ENCODE assay signal across 1 cellular context in the genomic region with DNA sequence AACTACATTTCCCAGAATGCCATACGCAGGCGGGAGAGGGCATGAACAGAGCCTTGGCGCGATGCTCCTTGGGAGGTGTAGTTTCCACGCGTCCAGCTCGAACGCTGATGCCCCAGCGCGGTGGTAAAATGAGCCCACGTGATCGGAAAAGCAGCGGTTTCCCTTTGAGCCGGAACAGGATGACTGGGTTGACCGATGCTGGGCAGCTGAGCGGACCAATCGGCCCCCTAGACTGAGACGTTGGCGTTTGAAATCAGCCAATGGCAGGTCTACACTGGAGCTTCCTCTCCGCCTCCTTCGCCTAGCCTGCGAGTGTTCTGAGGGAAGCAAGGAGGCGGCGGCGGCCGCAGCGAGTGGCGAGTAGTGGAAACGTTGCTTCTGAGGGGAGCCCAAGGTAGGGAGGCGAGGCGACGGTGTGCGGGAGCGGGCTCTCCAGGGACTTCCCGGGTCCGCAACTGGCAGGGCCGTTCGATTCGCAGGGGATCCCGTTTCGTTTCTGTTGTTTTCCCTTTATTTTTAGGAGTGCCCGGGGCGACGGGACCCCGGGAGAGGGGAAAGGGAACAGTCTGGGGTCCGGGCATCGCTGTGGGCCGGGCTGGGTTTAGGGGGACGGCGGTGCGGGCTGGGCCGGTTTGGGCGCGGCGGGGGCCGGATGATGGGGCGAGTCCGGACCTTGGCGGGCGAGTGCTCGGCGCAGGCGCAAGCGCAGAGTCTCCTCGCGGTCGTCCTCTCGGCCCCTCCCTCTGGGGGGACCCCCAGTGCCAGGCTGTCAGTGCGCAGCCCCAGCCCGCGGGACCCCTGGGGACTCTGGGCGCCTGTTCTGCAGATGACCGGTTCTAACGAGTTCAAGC.
TF ChIP-seq lines count a peak whose summit lies in the region.

A gene with protein sequence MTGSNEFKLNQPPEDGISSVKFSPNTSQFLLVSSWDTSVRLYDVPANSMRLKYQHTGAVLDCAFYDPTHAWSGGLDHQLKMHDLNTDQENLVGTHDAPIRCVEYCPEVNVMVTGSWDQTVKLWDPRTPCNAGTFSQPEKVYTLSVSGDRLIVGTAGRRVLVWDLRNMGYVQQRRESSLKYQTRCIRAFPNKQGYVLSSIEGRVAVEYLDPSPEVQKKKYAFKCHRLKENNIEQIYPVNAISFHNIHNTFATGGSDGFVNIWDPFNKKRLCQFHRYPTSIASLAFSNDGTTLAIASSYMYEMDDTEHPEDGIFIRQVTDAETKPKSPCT (plus strand): TSS at position 311 of the 851 bp plus-strand sequence. CDS start 516 bp downstream, at position 827.

TF ChIP-seq in GM12878, 131 proteins besides CTCF, POLR2A, EP300 and RAD21 (continued from another document and continues in another):
- no peak for TF ChIP-seq ZNF274 (IDR thresholded peaks at IDR 0.05; ENCODE audit: insufficient read depth, insufficient read length)
- TF ChIP-seq SREBF2 (IDR thresholded peaks at IDR 0.05; ENCODE audit: low read length): no peak
- TF ChIP-seq ASH2L (IDR thresholded peaks at IDR 0.05; ENCODE audit: borderline replicate concordance, low read depth): peak; percentile 67; the same call in 1 of the 2 replicates
- TF ChIP-seq ATF7 (IDR thresholded peaks at IDR 0.05; ENCODE audit: low read depth): peak; percentile 36; the same call in 1 of the 2 replicates
- TF ChIP-seq ZNF384 (IDR thresholded peaks at IDR 0.05; ENCODE audit: borderline replicate concordance, low read depth, low read length): no peak
- no peak for TF ChIP-seq HDAC2 (IDR thresholded peaks at IDR 0.05)
- no peak for TF ChIP-seq NFXL1 (IDR thresholded peaks at IDR 0.05; ENCODE audit: borderline replicate concordance)
- TF ChIP-seq, protein P1, sequence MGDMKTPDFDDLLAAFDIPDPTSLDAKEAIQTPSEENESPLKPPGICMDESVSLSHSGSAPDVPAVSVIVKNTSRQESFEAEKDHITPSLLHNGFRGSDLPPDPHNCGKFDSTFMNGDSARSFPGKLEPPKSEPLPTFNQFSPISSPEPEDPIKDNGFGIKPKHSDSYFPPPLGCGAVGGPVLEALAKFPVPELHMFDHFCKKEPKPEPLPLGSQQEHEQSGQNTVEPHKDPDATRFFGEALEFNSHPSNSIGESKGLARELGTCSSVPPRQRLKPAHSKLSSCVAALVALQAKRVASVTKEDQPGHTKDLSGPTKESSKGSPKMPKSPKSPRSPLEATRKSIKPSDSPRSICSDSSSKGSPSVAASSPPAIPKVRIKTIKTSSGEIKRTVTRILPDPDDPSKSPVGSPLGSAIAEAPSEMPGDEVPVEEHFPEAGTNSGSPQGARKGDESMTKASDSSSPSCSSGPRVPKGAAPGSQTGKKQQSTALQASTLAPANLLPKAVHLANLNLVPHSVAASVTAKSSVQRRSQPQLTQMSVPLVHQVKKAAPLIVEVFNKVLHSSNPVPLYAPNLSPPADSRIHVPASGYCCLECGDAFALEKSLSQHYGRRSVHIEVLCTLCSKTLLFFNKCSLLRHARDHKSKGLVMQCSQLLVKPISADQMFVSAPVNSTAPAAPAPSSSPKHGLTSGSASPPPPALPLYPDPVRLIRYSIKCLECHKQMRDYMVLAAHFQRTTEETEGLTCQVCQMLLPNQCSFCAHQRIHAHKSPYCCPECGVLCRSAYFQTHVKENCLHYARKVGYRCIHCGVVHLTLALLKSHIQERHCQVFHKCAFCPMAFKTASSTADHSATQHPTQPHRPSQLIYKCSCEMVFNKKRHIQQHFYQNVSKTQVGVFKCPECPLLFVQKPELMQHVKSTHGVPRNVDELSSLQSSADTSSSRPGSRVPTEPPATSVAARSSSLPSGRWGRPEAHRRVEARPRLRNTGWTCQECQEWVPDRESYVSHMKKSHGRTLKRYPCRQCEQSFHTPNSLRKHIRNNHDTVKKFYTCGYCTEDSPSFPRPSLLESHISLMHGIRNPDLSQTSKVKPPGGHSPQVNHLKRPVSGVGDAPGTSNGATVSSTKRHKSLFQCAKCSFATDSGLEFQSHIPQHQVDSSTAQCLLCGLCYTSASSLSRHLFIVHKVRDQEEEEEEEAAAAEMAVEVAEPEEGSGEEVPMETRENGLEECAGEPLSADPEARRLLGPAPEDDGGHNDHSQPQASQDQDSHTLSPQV (IDR thresholded peaks at IDR 0.05): no peak
- no peak for TF ChIP-seq ETV6 (conservative IDR thresholded peaks at IDR 0.05 in 1 of 2, IDR thresholded peaks at IDR 0.05 in 1 of 2; ENCODE audit: borderline replicate concordance in 1 of 2, low read depth in 1 of 2)
- TF ChIP-seq, protein P2, sequence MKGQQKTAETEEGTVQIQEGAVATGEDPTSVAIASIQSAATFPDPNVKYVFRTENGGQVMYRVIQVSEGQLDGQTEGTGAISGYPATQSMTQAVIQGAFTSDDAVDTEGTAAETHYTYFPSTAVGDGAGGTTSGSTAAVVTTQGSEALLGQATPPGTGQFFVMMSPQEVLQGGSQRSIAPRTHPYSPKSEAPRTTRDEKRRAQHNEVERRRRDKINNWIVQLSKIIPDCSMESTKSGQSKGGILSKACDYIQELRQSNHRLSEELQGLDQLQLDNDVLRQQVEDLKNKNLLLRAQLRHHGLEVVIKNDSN (IDR thresholded peaks at IDR 0.05; ENCODE audit: borderline replicate concordance, extremely low read length, insufficient read depth, low read depth, low read length): peak; percentile 94
- TF ChIP-seq HCFC1 (IDR thresholded peaks at IDR 0.05; ENCODE audit: low read length): peak; percentile 99
- peak; percentile 87 for TF ChIP-seq MXI1 (IDR thresholded peaks at IDR 0.05; ENCODE audit: low read depth, low read length)
- no peak for TF ChIP-seq RCOR1 (conservative IDR thresholded peaks at IDR 0.05; ENCODE audit: low read depth, low read length)
- TF ChIP-seq BRCA1 (IDR thresholded peaks at IDR 0.05; ENCODE audit: low read depth, low read length): 0 out of 2 replicates have a peak, but pooled peaks have one; percentile 8
- no peak; the same call in 1 of the 2 replicates for TF ChIP-seq RB1 (IDR thresholded peaks at IDR 0.05; ENCODE audit: borderline replicate concordance)
- TF ChIP-seq SMARCA5 (IDR thresholded peaks at IDR 0.05): no peak
- TF ChIP-seq SMAD5 (IDR thresholded peaks at IDR 0.05; ENCODE audit: low read depth): peak; percentile 95
- peak; percentile 58; the same call in 1 of the 2 replicates for TF ChIP-seq SPI1 (IDR thresholded peaks at IDR 0.05; ENCODE audit: borderline replicate concordance, insufficient read depth, low read depth, low read length)
- TF ChIP-seq STAT3 (IDR thresholded peaks at IDR 0.05; ENCODE audit: low read depth, low read length): no peak
- TF ChIP-seq, protein P3, sequence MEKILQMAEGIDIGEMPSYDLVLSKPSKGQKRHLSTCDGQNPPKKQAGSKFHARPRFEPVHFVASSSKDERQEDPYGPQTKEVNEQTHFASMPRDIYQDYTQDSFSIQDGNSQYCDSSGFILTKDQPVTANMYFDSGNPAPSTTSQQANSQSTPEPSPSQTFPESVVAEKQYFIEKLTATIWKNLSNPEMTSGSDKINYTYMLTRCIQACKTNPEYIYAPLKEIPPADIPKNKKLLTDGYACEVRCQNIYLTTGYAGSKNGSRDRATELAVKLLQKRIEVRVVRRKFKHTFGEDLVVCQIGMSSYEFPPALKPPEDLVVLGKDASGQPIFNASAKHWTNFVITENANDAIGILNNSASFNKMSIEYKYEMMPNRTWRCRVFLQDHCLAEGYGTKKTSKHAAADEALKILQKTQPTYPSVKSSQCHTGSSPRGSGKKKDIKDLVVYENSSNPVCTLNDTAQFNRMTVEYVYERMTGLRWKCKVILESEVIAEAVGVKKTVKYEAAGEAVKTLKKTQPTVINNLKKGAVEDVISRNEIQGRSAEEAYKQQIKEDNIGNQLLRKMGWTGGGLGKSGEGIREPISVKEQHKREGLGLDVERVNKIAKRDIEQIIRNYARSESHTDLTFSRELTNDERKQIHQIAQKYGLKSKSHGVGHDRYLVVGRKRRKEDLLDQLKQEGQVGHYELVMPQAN (conservative IDR thresholded peaks at IDR 0.05): peak; percentile 74
- 0 out of 2 replicates have a peak, but pooled peaks have one; percentile 32 for TF ChIP-seq IRF4 (IDR thresholded peaks at IDR 0.05; ENCODE audit: low read depth, low read length)
- TF ChIP-seq, protein P4, sequence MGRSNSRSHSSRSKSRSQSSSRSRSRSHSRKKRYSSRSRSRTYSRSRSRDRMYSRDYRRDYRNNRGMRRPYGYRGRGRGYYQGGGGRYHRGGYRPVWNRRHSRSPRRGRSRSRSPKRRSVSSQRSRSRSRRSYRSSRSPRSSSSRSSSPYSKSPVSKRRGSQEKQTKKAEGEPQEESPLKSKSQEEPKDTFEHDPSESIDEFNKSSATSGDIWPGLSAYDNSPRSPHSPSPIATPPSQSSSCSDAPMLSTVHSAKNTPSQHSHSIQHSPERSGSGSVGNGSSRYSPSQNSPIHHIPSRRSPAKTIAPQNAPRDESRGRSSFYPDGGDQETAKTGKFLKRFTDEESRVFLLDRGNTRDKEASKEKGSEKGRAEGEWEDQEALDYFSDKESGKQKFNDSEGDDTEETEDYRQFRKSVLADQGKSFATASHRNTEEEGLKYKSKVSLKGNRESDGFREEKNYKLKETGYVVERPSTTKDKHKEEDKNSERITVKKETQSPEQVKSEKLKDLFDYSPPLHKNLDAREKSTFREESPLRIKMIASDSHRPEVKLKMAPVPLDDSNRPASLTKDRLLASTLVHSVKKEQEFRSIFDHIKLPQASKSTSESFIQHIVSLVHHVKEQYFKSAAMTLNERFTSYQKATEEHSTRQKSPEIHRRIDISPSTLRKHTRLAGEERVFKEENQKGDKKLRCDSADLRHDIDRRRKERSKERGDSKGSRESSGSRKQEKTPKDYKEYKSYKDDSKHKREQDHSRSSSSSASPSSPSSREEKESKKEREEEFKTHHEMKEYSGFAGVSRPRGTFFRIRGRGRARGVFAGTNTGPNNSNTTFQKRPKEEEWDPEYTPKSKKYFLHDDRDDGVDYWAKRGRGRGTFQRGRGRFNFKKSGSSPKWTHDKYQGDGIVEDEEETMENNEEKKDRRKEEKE (IDR thresholded peaks at IDR 0.05): no peak
- TF ChIP-seq, protein P5, sequence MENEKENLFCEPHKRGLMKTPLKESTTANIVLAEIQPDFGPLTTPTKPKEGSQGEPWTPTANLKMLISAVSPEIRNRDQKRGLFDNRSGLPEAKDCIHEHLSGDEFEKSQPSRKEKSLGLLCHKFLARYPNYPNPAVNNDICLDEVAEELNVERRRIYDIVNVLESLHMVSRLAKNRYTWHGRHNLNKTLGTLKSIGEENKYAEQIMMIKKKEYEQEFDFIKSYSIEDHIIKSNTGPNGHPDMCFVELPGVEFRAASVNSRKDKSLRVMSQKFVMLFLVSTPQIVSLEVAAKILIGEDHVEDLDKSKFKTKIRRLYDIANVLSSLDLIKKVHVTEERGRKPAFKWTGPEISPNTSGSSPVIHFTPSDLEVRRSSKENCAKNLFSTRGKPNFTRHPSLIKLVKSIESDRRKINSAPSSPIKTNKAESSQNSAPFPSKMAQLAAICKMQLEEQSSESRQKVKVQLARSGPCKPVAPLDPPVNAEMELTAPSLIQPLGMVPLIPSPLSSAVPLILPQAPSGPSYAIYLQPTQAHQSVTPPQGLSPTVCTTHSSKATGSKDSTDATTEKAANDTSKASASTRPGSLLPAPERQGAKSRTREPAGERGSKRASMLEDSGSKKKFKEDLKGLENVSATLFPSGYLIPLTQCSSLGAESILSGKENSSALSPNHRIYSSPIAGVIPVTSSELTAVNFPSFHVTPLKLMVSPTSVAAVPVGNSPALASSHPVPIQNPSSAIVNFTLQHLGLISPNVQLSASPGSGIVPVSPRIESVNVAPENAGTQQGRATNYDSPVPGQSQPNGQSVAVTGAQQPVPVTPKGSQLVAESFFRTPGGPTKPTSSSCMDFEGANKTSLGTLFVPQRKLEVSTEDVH (IDR thresholded peaks at IDR 0.05; ENCODE audit: low read depth, partially characterized antibody): peak; percentile 75
- TF ChIP-seq, protein P6, sequence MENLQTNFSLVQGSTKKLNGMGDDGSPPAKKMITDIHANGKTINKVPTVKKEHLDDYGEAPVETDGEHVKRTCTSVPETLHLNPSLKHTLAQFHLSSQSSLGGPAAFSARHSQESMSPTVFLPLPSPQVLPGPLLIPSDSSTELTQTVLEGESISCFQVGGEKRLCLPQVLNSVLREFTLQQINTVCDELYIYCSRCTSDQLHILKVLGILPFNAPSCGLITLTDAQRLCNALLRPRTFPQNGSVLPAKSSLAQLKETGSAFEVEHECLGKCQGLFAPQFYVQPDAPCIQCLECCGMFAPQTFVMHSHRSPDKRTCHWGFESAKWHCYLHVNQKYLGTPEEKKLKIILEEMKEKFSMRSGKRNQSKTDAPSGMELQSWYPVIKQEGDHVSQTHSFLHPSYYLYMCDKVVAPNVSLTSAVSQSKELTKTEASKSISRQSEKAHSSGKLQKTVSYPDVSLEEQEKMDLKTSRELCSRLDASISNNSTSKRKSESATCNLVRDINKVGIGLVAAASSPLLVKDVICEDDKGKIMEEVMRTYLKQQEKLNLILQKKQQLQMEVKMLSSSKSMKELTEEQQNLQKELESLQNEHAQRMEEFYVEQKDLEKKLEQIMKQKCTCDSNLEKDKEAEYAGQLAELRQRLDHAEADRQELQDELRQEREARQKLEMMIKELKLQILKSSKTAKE (IDR thresholded peaks at IDR 0.05; ENCODE audit: low read depth, poor library complexity, severe bottlenecking): no peak
- TF ChIP-seq, protein P7, sequence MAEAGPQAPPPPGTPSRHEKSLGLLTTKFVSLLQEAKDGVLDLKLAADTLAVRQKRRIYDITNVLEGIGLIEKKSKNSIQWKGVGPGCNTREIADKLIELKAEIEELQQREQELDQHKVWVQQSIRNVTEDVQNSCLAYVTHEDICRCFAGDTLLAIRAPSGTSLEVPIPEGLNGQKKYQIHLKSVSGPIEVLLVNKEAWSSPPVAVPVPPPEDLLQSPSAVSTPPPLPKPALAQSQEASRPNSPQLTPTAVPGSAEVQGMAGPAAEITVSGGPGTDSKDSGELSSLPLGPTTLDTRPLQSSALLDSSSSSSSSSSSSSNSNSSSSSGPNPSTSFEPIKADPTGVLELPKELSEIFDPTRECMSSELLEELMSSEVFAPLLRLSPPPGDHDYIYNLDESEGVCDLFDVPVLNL (IDR thresholded peaks at IDR 0.05; ENCODE audit: low read depth, low read length): 0 out of 2 replicates have a peak, but pooled peaks have one; percentile 5
- no peak for TF ChIP-seq PAX8 (IDR thresholded peaks at IDR 0.05)
- peak; percentile 95 for TF ChIP-seq TARDBP (IDR thresholded peaks at IDR 0.05; ENCODE audit: borderline replicate concordance)
- peak; percentile 68 for TF ChIP-seq NRF1 (conservative IDR thresholded peaks at IDR 0.05; ENCODE audit: low read depth, low read length)
- TF ChIP-seq RAD51 (IDR thresholded peaks at IDR 0.05): peak; percentile 98
- TF ChIP-seq, protein P8, sequence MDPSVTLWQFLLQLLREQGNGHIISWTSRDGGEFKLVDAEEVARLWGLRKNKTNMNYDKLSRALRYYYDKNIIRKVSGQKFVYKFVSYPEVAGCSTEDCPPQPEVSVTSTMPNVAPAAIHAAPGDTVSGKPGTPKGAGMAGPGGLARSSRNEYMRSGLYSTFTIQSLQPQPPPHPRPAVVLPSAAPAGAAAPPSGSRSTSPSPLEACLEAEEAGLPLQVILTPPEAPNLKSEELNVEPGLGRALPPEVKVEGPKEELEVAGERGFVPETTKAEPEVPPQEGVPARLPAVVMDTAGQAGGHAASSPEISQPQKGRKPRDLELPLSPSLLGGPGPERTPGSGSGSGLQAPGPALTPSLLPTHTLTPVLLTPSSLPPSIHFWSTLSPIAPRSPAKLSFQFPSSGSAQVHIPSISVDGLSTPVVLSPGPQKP (IDR thresholded peaks at IDR 0.05; ENCODE audit: low read depth, low read length): no peak
- TF ChIP-seq CREB1 (IDR thresholded peaks at IDR 0.05; ENCODE audit: low read depth): peak; percentile 89
- TF ChIP-seq, protein P9, sequence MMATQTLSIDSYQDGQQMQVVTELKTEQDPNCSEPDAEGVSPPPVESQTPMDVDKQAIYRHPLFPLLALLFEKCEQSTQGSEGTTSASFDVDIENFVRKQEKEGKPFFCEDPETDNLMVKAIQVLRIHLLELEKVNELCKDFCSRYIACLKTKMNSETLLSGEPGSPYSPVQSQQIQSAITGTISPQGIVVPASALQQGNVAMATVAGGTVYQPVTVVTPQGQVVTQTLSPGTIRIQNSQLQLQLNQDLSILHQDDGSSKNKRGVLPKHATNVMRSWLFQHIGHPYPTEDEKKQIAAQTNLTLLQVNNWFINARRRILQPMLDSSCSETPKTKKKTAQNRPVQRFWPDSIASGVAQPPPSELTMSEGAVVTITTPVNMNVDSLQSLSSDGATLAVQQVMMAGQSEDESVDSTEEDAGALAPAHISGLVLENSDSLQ (IDR thresholded peaks at IDR 0.05): peak; percentile 99
- TF ChIP-seq CBFB (IDR thresholded peaks at IDR 0.05; ENCODE audit: low read depth): peak; percentile 81
